ENCODE assay signal across 28 cellular contexts in genomic region chr1:203891950-203892349, GRCh38. TPM values are rescaled to one million over a fixed set of nuclear protein-coding genes. Genes with fewer than 3 reads are reported as not detected.
DNase-seq lines count a peak whose midpoint lies in the region; ATAC-seq, FAIRE-seq and TF ChIP-seq lines count a peak whose summit lies in the region.
"Had no signal": no experiment of that assay in that cellular context is flagged by ENCODE, and none has a peak within 500 bp of the region (broad histone marks: within the 10 kb centered on the region; RNA-seq: fewer than 3 reads in every experiment).

No MANE protein-coding gene starts in this region.

- H3K9ac ChIP-seq in K562 (ENCODE audit: insufficient read depth in 1 of 2, low read depth in 2 of 2, low read length in 2 of 2), result no peak overlapping the region
- H3K9ac ChIP-seq in endodermal cell (ENCODE audit: extremely low read depth, low read length, poor library complexity, severe bottlenecking), result no peak overlapping the region
- H3K9ac ChIP-seq: BLaER1 had no signal

- no peak for TF ChIP-seq RAD21 in K562 (CRISPR knock-in tag; conservative IDR thresholded peaks at IDR 0.05 in 1 of 2, IDR thresholded peaks at IDR 0.05 in 1 of 2)

- peaks cover 6% of the 10 kb centered on the region for H3K36me3 Mint-ChIP-seq in endodermal cell (ENCODE audit: low read depth)
- H3K36me3 Mint-ChIP-seq: CD4-positive, CD25-positive, alpha-beta regulatory T cell had no signal

- DNase-seq in K562 (ENCODE audit: extremely low read depth in 1 of 4, low spot score in 3 of 4) (no peak), left kidney (ENCODE audit: low read depth, low spot score) (peak; percentile 24), endodermal cell (no peak), 8988T (no peak)
- DNase-seq: ACHN; BE2C; C1 segment of cervical spinal cord; CD4-positive, alpha-beta memory T cell; CD4-positive, CD25-positive, alpha-beta regulatory T cell; CD8-positive, alpha-beta memory T cell; COR-L47; DMS 273 treated with DMSO at 0.1 percent for 48 hours; DMS153; DMS53; DMS79; DND-41; EL; GDM1 had no signal

- no peaks in the 10 kb centered on the region for H4K20me1 ChIP-seq in K562 (replicated peaks; ENCODE audit: control insufficient read depth, insufficient read depth, low read length)
- H4K20me1 ChIP-seq: BLaER1 had no signal

- TF ChIP-seq EP300 in K562 (IDR thresholded peaks at IDR 0.05; ENCODE audit: low read length), result no peak

- H3K4me1 ChIP-seq in HEK293 (ENCODE audit: control insufficient read depth, insufficient read depth, low read length), result no peaks in the 10 kb centered on the region
- H3K4me1 ChIP-seq in K562 (replicated peaks in 1 of 2; ENCODE audit: control insufficient read depth in 2 of 2, insufficient read depth in 2 of 2, low read length in 2 of 2), result no peaks in the 10 kb centered on the region
- H3K4me1 ChIP-seq in endodermal cell (ENCODE audit: control insufficient read depth, insufficient read depth, low read length), result no peaks in the 10 kb centered on the region
- H3K4me1 ChIP-seq: BE2C, BLaER1 had no signal

- TF ChIP-seq CTCF in HEK293 (tag by site-specific recombination; IDR thresholded peaks at IDR 0.05) (no peak), K562 (IDR thresholded peaks at IDR 0.05 in 2 of 3, conservative IDR thresholded peaks at IDR 0.05 in 1 of 3; ENCODE audit: insufficient read depth in 2 of 3, low read depth in 1 of 3, low read length in 3 of 3) (no peak), endodermal cell (conservative IDR thresholded peaks at IDR 0.05) (no peak)

- no peak overlapping the region for H3K4me3 Mint-ChIP-seq in endodermal cell
- H3K4me3 Mint-ChIP-seq: CD14-positive monocyte; CD4-positive, alpha-beta memory T cell; CD4-positive, CD25-positive, alpha-beta regulatory T cell had no signal

- H3K9me3 ChIP-seq in HEK293 (ENCODE audit: control insufficient read depth, insufficient read depth, low read depth, low read length) (no peaks in the 10 kb centered on the region), K562 (replicated peaks; ENCODE audit: control insufficient read depth, insufficient read depth, low read depth, low read length) (peaks cover 3% of the 10 kb centered on the region), endodermal cell (ENCODE audit: control insufficient read depth, low read length) (peaks cover 11% of the 10 kb centered on the region)

- 17% methylated on average over 2 of the region's 2 CpGs for WGBS in K562 (ENCODE audit: insufficient coverage, low coverage, missing lambda C conversion rate)
- WGBS in endodermal cell (ENCODE audit: insufficient coverage in 1 of 2, insufficient read length in 1 of 2), 2 experiments, result 90% methylated on average over 2 of the region's 2 CpGs

- H3K36me3 ChIP-seq in HEK293 (ENCODE audit: control insufficient read depth in 2 of 2, insufficient read depth in 1 of 2, low read length in 2 of 2) (no peaks in the 10 kb centered on the region), K562 (ENCODE audit: control insufficient read depth, insufficient read depth, low read length) (no peaks in the 10 kb centered on the region), endodermal cell (ENCODE audit: control insufficient read depth, insufficient read depth, low read length) (no peaks in the 10 kb centered on the region)
- H3K36me3 ChIP-seq: BE2C had no signal

- H3K9me3 Mint-ChIP-seq in endodermal cell, result peaks cover 33% of the 10 kb centered on the region

- POLR2A ChIA-PET in HEK293 (lab: Yijun Ruan, JAX), result no interaction called here
- POLR2A ChIA-PET in K562 (lab: Yijun Ruan, JAX), result no interaction called here

- in situ Hi-C loops in K562 (cut with MboI), result no loop called here

- H3K27me3 Mint-ChIP-seq in endodermal cell (ENCODE audit: insufficient read depth), result no peaks in the 10 kb centered on the region
- H3K27me3 Mint-ChIP-seq: CD4-positive, alpha-beta memory T cell had no signal

- intact Hi-C loops in K562 (cut with micrococcal nuclease), result no loop called here

- ATAC-seq in K562 (no peak), HG02642 (IDR thresholded peaks at IDR 0.05; ENCODE audit: poor library complexity, unreplicated experiment) (no peak)
- ATAC-seq: GM12878 had no signal

- no peak overlapping the region for H3K4me2 ChIP-seq in K562 (ENCODE audit: insufficient read depth, low read length)
- H3K4me2 ChIP-seq: BLaER1 had no signal

- BruUV-seq in K562 (replicated peaks; lab: Mats Ljungman, UMichigan), result no TSS peak

- H3K4me3 ChIP-seq in HEK293 (ENCODE audit: low read depth, low read length) (no peak overlapping the region), K562 (no peak overlapping the region), endodermal cell (ENCODE audit: low read length) (no peak overlapping the region)
- H3K4me3 ChIP-seq: BLaER1, GM12878 had no signal

- no peak for FAIRE-seq in K562 (lab: Jason Lieb, UNC)
- FAIRE-seq: A204.1, GM12878, GM12892, GM18507, GM19239 had no signal

- H3K79me2 ChIP-seq in K562 (ENCODE audit: control insufficient read depth, insufficient read depth, low read length), result no peaks in the 10 kb centered on the region

- H3K4me1 Mint-ChIP-seq in endodermal cell, result no peaks in the 10 kb centered on the region
- H3K4me1 Mint-ChIP-seq: CD4-positive, alpha-beta memory T cell; CD4-positive, CD25-positive, alpha-beta regulatory T cell; CD8-positive, alpha-beta memory T cell had no signal

- H3K27ac ChIP-seq in HEK293 (ENCODE audit: extremely low read depth, low read depth, low read length) (no peak overlapping the region), K562 (ENCODE audit: extremely low read depth, low read depth, low read length) (no peak overlapping the region), endodermal cell (ENCODE audit: low read depth, low read length) (no peak overlapping the region)
- H3K27ac ChIP-seq: 22Rv1, BLaER1 had no signal

- H3K9me1 ChIP-seq in K562 (ENCODE audit: control insufficient read depth, insufficient read depth, low read length), result no peaks in the 10 kb centered on the region

- no peak overlapping the region for H3K27ac Mint-ChIP-seq in endodermal cell
- H3K27ac Mint-ChIP-seq: CD14-positive monocyte; CD4-positive, CD25-positive, alpha-beta regulatory T cell; CD8-positive, alpha-beta memory T cell had no signal

- H2AFZ ChIP-seq in K562 (ENCODE audit: low read depth, low read length), result no peak overlapping the region

- CTCF ChIA-PET in HEK293 (lab: Yijun Ruan, JAX), result no interaction called here
- CTCF ChIA-PET in K562 (lab: Yijun Ruan, JAX; ENCODE audit: low intra/inter-chr PET ratio), result no interaction called here

- H3K27me3 ChIP-seq in K562 (ENCODE audit: control insufficient read depth in 2 of 2, insufficient read depth in 2 of 2, low read length in 2 of 2) (no peaks in the 10 kb centered on the region), endodermal cell (ENCODE audit: control insufficient read depth, insufficient read depth, low read length, poor library complexity, severe bottlenecking) (no peaks in the 10 kb centered on the region)
- H3K27me3 ChIP-seq: BE2C, BLaER1 had no signal

- TF ChIP-seq POLR2A in K562 (conservative IDR thresholded peaks at IDR 0.05), result no peak

TF ChIP-seq in HEK293, 187 proteins besides CTCF, POLR2A, EP300 and RAD21 (continues in another document):
- TF ChIP-seq REPIN1 (tag by site-specific recombination; IDR thresholded peaks at IDR 0.05; ENCODE audit: low read depth), result no peak

TF ChIP-seq in K562, 482 proteins besides CTCF, POLR2A, EP300 and RAD21 (continues in another document):
- TF ChIP-seq FOXK2 (conservative IDR thresholded peaks at IDR 0.05 in 1 of 2, IDR thresholded peaks at IDR 0.05 in 1 of 2; ENCODE audit: low read depth in 2 of 2) (no peak), FUS (optimal IDR thresholded peaks at IDR 0.05; ENCODE audit: low read depth, low read length) (no peak), MTF1 (CRISPR knock-in tag; IDR thresholded peaks at IDR 0.05; ENCODE audit: borderline replicate concordance) (no peak)

RNA-seq across cellular contexts. Expression of gene SNRPE, which starts 30.6 kb away (rescaled TPM):
- total RNA-seq in K562 (2011; cell fraction: chromatin; rRNA removed; ENCODE audit: low replicate concordance), result 54.1 and 65.9 TPM in 2 replicates
- total RNA-seq in K562 (2011; cell fraction: nucleolus; rRNA removed), result 63.4 and 64.6 TPM in 2 replicates
- 96.9 and 119 TPM in 2 replicates for total RNA-seq in K562 (2011; cell fraction: nucleoplasm; rRNA removed)
- total RNA-seq in K562 (2014; rRNA removed) (158 and 216 TPM in 2 replicates), K562 (2014; rRNA removed; fragmentation: Illumina TruSeq; extraction: Trizol) (595 and 636 TPM in 2 replicates), K562 (2015; rRNA removed; fragmentation: Illumina TruSeq; extraction: Trizol) (301 and 351 TPM in 2 replicates), K562 (2021) (442 and 541 TPM in 2 replicates), endodermal cell (100 to 1,000 TPM; 273 to 498 TPM)
- polyA plus RNA-seq in K562 (2011; rRNA removed) (431 and 603 TPM in 2 replicates), K562 (2014; fragmentation: Illumina TruSeq; extraction: Trizol) (376 and 415 TPM in 2 replicates), K562 (2014; fragmentation: Nextera tagmentation; extraction: Ambion mirVana) (1,000 to 10,000 TPM; 1,614 to 1,893 TPM), K562 (2014; rRNA removed) (381 and 487 TPM in 2 replicates)
- 231 and 551 TPM in 2 replicates for polyA plus RNA-seq in K562 (2011; cell fraction: cytosol; rRNA removed)
- polyA plus RNA-seq in K562 (2011; cell fraction: nucleus; rRNA removed), result 88.3 and 172 TPM in 2 replicates
- 351 and 945 TPM in 2 replicates for polyA plus RNA-seq in K562 (2012)
- 394 and 412 TPM in 2 replicates for polyA minus RNA-seq in K562 (2011; rRNA and poly(A)+ RNA removed)
- 40.2 and 54.7 TPM in 2 replicates for polyA minus RNA-seq in K562 (2011; cell fraction: cytosol; rRNA and poly(A)+ RNA removed)
- 31.1 and 54.2 TPM in 2 replicates for polyA minus RNA-seq in K562 (2011; cell fraction: nucleus; rRNA and poly(A)+ RNA removed)
- polyA plus RNA-seq in endodermal cell (2013, experiment 1 of 2), result 278 TPM
- 267 TPM for polyA plus RNA-seq in endodermal cell (2013, experiment 2 of 2)

Comparison
In these comparisons a context has a peak if more than half of its experiments do, and no peak if none do; other contexts are left out.
1. Of the 44 proteins assayed by ChIP-seq in both K562 and HEK293: peak only in K562: none; only in HEK293: none; in both: PRDM10; in neither: 43.